ENCODE assay signal across 25 cellular contexts in the genomic region with DNA sequence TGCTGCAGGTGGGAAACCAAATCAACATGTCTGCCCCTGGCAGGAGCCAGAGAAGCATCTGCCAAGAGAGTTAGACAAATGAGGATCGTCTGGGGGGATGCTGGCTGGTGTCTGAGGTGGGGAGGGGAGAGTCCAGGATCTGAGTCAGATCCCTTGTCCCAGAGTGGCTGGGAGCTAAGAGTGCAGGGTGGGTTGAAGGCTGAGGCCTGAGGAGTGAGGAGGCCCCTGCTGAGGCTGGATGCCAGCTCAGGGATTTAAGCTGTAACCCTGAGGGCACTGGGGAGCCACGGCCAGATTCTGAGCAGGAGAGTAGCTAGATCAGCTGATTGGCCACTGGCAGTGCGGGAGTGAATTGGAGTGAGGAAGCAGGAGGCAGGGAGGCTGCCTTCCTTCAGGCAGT.
DNase-seq lines count a peak whose midpoint lies in the region; ATAC-seq, FAIRE-seq and TF ChIP-seq lines count a peak whose summit lies in the region.
"Had no signal": no experiment of that assay in that cellular context is flagged by ENCODE, and none has a peak within 500 bp of the region (broad histone marks: within the 10 kb centered on the region; RNA-seq: fewer than 3 reads in every experiment).

No MANE protein-coding gene starts in this region.

- H3K4me3 ChIP-seq in H1 (ENCODE audit: extremely low read depth in 1 of 4, insufficient read depth in 2 of 4, low read depth in 3 of 4, low read length in 4 of 4) (no peak overlapping the region), osteoblast (ENCODE audit: insufficient read depth, low read length) (no peak overlapping the region), tibial artery (no peak overlapping the region)

- CTCF ChIA-PET in Calu3 (lab: Charles Lee) = interaction anchor here (0.8 kb wide), 1 partner anchor 322 kb away, joined by 3 read pairs; no protein-coding TSS in a partner anchor
- CTCF ChIA-PET in H1 (lab: Charles Lee; ENCODE audit: partially characterized antibody) = interaction anchor here (0.9 to 3.2 kb wide), 12 partner anchors 9 to 160 kb away, joined by 3 to 16 read pairs (median 3); no protein-coding TSS in a partner anchor

- intact Hi-C loops in Calu3 (cut with micrococcal nuclease; ENCODE audit: unreplicated experiment) = no loop called here
- intact Hi-C loops in tibial artery (cut with DNase I; ENCODE audit: low total_unique reads) = no loop called here

- no peaks in the 10 kb centered on the region for H3K23me2 ChIP-seq in H1 (ENCODE audit: low read depth, low read length)

- no peaks in the 10 kb centered on the region for H3K27me3 Mint-ChIP-seq in Calu3 (ENCODE audit: unreplicated experiment)
- H3K27me3 Mint-ChIP-seq: activated naive CD4-positive, alpha-beta T cell treated with anti-CD3 and anti-CD28 coated beads, Interleukin-2, amount 10 ng/mL, durations not matched to agents 7 days and 5 days had no signal

- H3K4ac ChIP-seq in H1 (replicated peaks; ENCODE audit: insufficient read length, low read depth, low read length) = peak overlapping the region; percentile 21

- no peak overlapping the region; the same call in 1 of the 2 replicates for H2BK12ac ChIP-seq in H1 (ENCODE audit: low read depth, low read length)

- H3K36me3 Mint-ChIP-seq in Calu3 (ENCODE audit: insufficient read depth, unreplicated experiment) = peaks cover 7% of the 10 kb centered on the region
- H3K36me3 Mint-ChIP-seq: activated CD4-positive, alpha-beta memory T cell treated with anti-CD3 and anti-CD28 coated beads for 36 hours; activated naive CD4-positive, alpha-beta T cell treated with anti-CD3 and anti-CD28 coated beads, Interleukin-2, amount 10 ng/mL, durations not matched to agents 7 days and 5 days; CD8-positive, alpha-beta T cell; memory B cell; naive thymus-derived CD8-positive, alpha-beta T cell had no signal

- no peak for TF ChIP-seq RAD21 in H1 (IDR thresholded peaks at IDR 0.05 in 1 of 2, conservative IDR thresholded peaks at IDR 0.05 in 1 of 2; ENCODE audit: low read depth in 2 of 2, low read length in 2 of 2)

- BruUV-seq in Calu3 (replicated peaks; lab: Mats Ljungman, UMichigan) = no TSS peak

- H4K5ac ChIP-seq in H1 (ENCODE audit: insufficient read length, low read depth, low read length) = no peak overlapping the region

- H2BK120ac ChIP-seq in H1 (replicated peaks; ENCODE audit: low read depth, low read length) = no peak overlapping the region

- 0 out of 2 replicates have a peak overlapping the region, but pooled peaks have one; percentile 18 for H2BK5ac ChIP-seq in H1 (ENCODE audit: low read depth, low read length)

- no peak overlapping the region; the same call in 1 of the 2 replicates for H4K8ac ChIP-seq in H1 (ENCODE audit: extremely low read depth, insufficient read depth, low read length)

- no peak for FAIRE-seq in H1 (lab: Jason Lieb, UNC)
- no peak for FAIRE-seq in GM19239 (lab: Jason Lieb, UNC)
- FAIRE-seq: islet of Langerhans, small intestine had no signal

- no peak overlapping the region for H3K18ac ChIP-seq in H1 (ENCODE audit: extremely low read depth, low read length)

- ATAC-seq in GM21723 (IDR thresholded peaks at IDR 0.05; ENCODE audit: unreplicated experiment) = no peak
- ATAC-seq: CD8-positive, alpha-beta T cell; naive thymus-derived CD8-positive, alpha-beta T cell had no signal

- H2AFZ ChIP-seq in H1 (ENCODE audit: low read length) = no peak overlapping the region
- no peak overlapping the region for H2AFZ ChIP-seq in osteoblast (ENCODE audit: low read length)

- 0 out of 2 replicates have a peak overlapping the region, but pooled peaks have one; percentile 29 for H2AK5ac ChIP-seq in H1 (ENCODE audit: low read depth, low read length)

- H4K20me1 ChIP-seq in H1 (replicated peaks in 1 of 2; ENCODE audit: control insufficient read depth in 1 of 2, insufficient read depth in 2 of 2, low read length in 2 of 2) = peaks cover 0 to 2% of the 10 kb centered on the region in 2 experiments
- H4K20me1 ChIP-seq in osteoblast (ENCODE audit: insufficient read depth, low read length) = no peaks in the 10 kb centered on the region

- H3K4me2 ChIP-seq in H1 (ENCODE audit: insufficient read depth in 1 of 2, low read depth in 2 of 2, low read length in 2 of 2) (no peak overlapping the region; a peak in 1 of 4 replicates), osteoblast (ENCODE audit: insufficient read depth, low read length) (no peak overlapping the region)
- H3K4me2 ChIP-seq: KMS-11 had no signal

- H3K9me3 ChIP-seq in H1 (ENCODE audit: insufficient read depth in 2 of 2, low read depth in 1 of 2, low read length in 1 of 2) (no peaks in the 10 kb centered on the region), osteoblast (ENCODE audit: low read depth, low read length) (no peaks in the 10 kb centered on the region), tibial artery (no peaks in the 10 kb centered on the region)

- no peaks in the 10 kb centered on the region for H3K27me3 ChIP-seq in H1 (replicated peaks in 1 of 4; ENCODE audit: control insufficient read depth in 3 of 4, extremely low read depth in 1 of 4, insufficient read depth in 3 of 4, low read length in 3 of 4)
- no peaks in the 10 kb centered on the region for H3K27me3 ChIP-seq in osteoblast (ENCODE audit: insufficient read depth, low read length)
- peaks cover 0 to 16% of the 10 kb centered on the region in 2 donors for H3K27me3 ChIP-seq in tibial artery

- DNase-seq in Calu3 = no peak
- DNase-seq in NCI-H446 (lab: John Stamatoyannopoulos, UW) = peak; percentile 36 to 73
- no peak for DNase-seq in H1 (ENCODE audit: low read depth in 1 of 2, low spot score in 2 of 2)
- DNase-seq in osteoblast (ENCODE audit: insufficient read length, low spot score, missing footprints) = peak; percentile 82
- no peak for DNase-seq in NCI-H1105 treated with DMSO at 0.1 percent for 48 hours (lab: John Stamatoyannopoulos, UW)
- no peak for DNase-seq in tibial artery
- no peak for DNase-seq in GM19239 (ENCODE audit: insufficient read length, low spot score)
- DNase-seq: activated CD4-positive, alpha-beta memory T cell treated with anti-CD3 and anti-CD28 coated beads for 36 hours; activated naive CD4-positive, alpha-beta T cell treated with anti-CD3 and anti-CD28 coated beads, Interleukin-2, amount 10 ng/mL, durations not matched to agents 7 days and 5 days; activated T-cell treated with anti-CD3 and anti-CD28 coated beads, Interleukin-2, amount 50 U/mL, for 1 hour; CD8-positive, alpha-beta T cell; DMS79 treated with DMSO at 0.1 percent for 48 hours; foreskin fibroblast; hippocampal formation; naive thymus-derived CD8-positive, alpha-beta T cell; NCI-H1092; NCI-H2081; NCI-H510A treated with DMSO at 0.1 percent for 48 hours; SHP77 treated with DMSO at 0.1 percent for 48 hours; small intestine; stimulated activated CD4-positive, alpha-beta T cell treated with anti-CD3 and anti-CD28 coated beads, Interleukin-4, amount 100 ng/mL, for 24 hours had no signal

- H3K79me1 ChIP-seq in H1 (ENCODE audit: low read depth, low read length) = no peaks in the 10 kb centered on the region

- no peak overlapping the region for H3K56ac ChIP-seq in H1 (replicated peaks; ENCODE audit: insufficient read length, low read depth, low read length)

- no peaks in the 10 kb centered on the region for H3K9me3 Mint-ChIP-seq in Calu3 (ENCODE audit: low read depth, unreplicated experiment)
- H3K9me3 Mint-ChIP-seq: activated CD4-positive, alpha-beta memory T cell treated with anti-CD3 and anti-CD28 coated beads for 36 hours; activated naive CD4-positive, alpha-beta T cell treated with anti-CD3 and anti-CD28 coated beads, Interleukin-2, amount 10 ng/mL, durations not matched to agents 7 days and 5 days; CD8-positive, alpha-beta T cell; memory B cell; naive thymus-derived CD8-positive, alpha-beta T cell had no signal

- H3K36me3 ChIP-seq in H1 (ENCODE audit: control insufficient read depth in 2 of 4, insufficient read depth in 4 of 4, low read length in 3 of 4) (no peaks in the 10 kb centered on the region), osteoblast (ENCODE audit: insufficient read depth, low read length) (no peaks in the 10 kb centered on the region), tibial artery (no peaks in the 10 kb centered on the region)

- TF ChIP-seq POLR2A in H1 (IDR thresholded peaks at IDR 0.05; ENCODE audit: control extremely low read depth in 1 of 2, low read depth in 2 of 2, low read length in 2 of 2) = no peak

- no peak overlapping the region for H3K14ac ChIP-seq in H1 (ENCODE audit: insufficient read length)

- no peak overlapping the region for H3K9ac ChIP-seq in H1 (replicated peaks in 1 of 4; ENCODE audit: extremely low read depth in 1 of 4, low read depth in 3 of 4, low read length in 3 of 4)
- H3K9ac ChIP-seq: KMS-11 had no signal

- H3K4me1 Mint-ChIP-seq in Calu3 (ENCODE audit: low read depth, unreplicated experiment) = peaks cover 60% of the 10 kb centered on the region
- H3K4me1 Mint-ChIP-seq: activated naive CD4-positive, alpha-beta T cell treated with anti-CD3 and anti-CD28 coated beads, Interleukin-2, amount 10 ng/mL, durations not matched to agents 7 days and 5 days; memory B cell; naive thymus-derived CD8-positive, alpha-beta T cell had no signal

- H3K4me3 Mint-ChIP-seq in Calu3 (ENCODE audit: low read depth, unreplicated experiment) = peak overlapping the region; percentile 11
- H3K4me3 Mint-ChIP-seq: activated CD4-positive, alpha-beta memory T cell treated with anti-CD3 and anti-CD28 coated beads for 36 hours; activated naive CD4-positive, alpha-beta T cell treated with anti-CD3 and anti-CD28 coated beads, Interleukin-2, amount 10 ng/mL, durations not matched to agents 7 days and 5 days; CD8-positive, alpha-beta T cell; memory B cell; naive thymus-derived CD8-positive, alpha-beta T cell had no signal

- H3K23ac ChIP-seq in H1 (ENCODE audit: insufficient read length) = no peak overlapping the region

- H3K27ac ChIP-seq in H1 (ENCODE audit: low read depth, low read length) = no peak overlapping the region
- H3K27ac ChIP-seq in osteoblast (ENCODE audit: low read depth, low read length) = no peak overlapping the region
- H3K27ac ChIP-seq in tibial artery = no peak overlapping the region
- H3K27ac ChIP-seq: KMS-11 had no signal

- WGBS in H1 (ENCODE audit: extremely low coverage in 1 of 2, insufficient coverage in 1 of 2, insufficient read length in 1 of 2, insufficient replicate concordance in 2 of 2, low coverage in 1 of 2, low lambda C conversion rate in 2 of 2, missing lambda C conversion rate in 1 of 2), 2 experiments = 77% methylated on average over 3 of the region's 3 CpGs; no CpG with 5 or more reads in 1 of the 2 experiments

- POLR2A ChIA-PET in H1 (lab: Charles Lee; ENCODE audit: partially characterized antibody) = interaction anchor here (1.3 to 1.4 kb wide), 2 partner anchors 11 to 16 kb away, joined by 3 to 4 read pairs; no protein-coding TSS in a partner anchor

- H3K4me1 ChIP-seq in H1 (replicated peaks in 1 of 4; ENCODE audit: control insufficient read depth in 3 of 4, insufficient read depth in 4 of 4, low read length in 3 of 4) = peaks cover 14 to 23% (median 15%) of the 10 kb centered on the region in 4 experiments
- peaks cover 23% of the 10 kb centered on the region for H3K4me1 ChIP-seq in osteoblast (ENCODE audit: insufficient read depth, low read length)
- H3K4me1 ChIP-seq in tibial artery = peaks cover 0 to 14% (median 0%) of the 10 kb centered on the region in 4 donors

- peak overlapping the region; percentile 90 for H3K27ac Mint-ChIP-seq in Calu3 (ENCODE audit: unreplicated experiment)
- H3K27ac Mint-ChIP-seq: activated CD4-positive, alpha-beta memory T cell treated with anti-CD3 and anti-CD28 coated beads for 36 hours; activated naive CD4-positive, alpha-beta T cell treated with anti-CD3 and anti-CD28 coated beads, Interleukin-2, amount 10 ng/mL, durations not matched to agents 7 days and 5 days; CD8-positive, alpha-beta T cell; memory B cell; naive thymus-derived CD8-positive, alpha-beta T cell had no signal

- TF ChIP-seq EP300 in H1 (IDR thresholded peaks at IDR 0.05; ENCODE audit: borderline replicate concordance in 1 of 2, low read depth in 2 of 2, low read length in 2 of 2) = no peak

- no peak overlapping the region for H2BK20ac ChIP-seq in H1 (ENCODE audit: low read length)

- peak overlapping the region; percentile 57 for H4K91ac ChIP-seq in H1 (replicated peaks; ENCODE audit: insufficient read length, low read length)

- TF ChIP-seq CTCF in Calu3 (IDR thresholded peaks at IDR 0.05; ENCODE audit: unreplicated experiment) = no peak
- no peak for TF ChIP-seq CTCF in H1 (IDR thresholded peaks at IDR 0.05; ENCODE audit: control extremely low read depth in 1 of 3, insufficient read depth in 1 of 3, low read depth in 1 of 3, low read length in 3 of 3)
- no peak for TF ChIP-seq CTCF in osteoblast (IDR thresholded peaks at IDR 0.05; ENCODE audit: extremely low read depth, low read depth, low read length)
- no peak for TF ChIP-seq CTCF in tibial artery (IDR thresholded peaks at IDR 0.05)

- no peaks in the 10 kb centered on the region for H3K79me2 ChIP-seq in H1 (ENCODE audit: control insufficient read depth in 1 of 2, insufficient read depth in 2 of 2, low read length in 2 of 2)
- no peaks in the 10 kb centered on the region for H3K79me2 ChIP-seq in osteoblast (ENCODE audit: insufficient read depth, low read length)

- 0 out of 2 replicates have a peak overlapping the region, but pooled peaks have one; percentile 65 for H2BK15ac ChIP-seq in H1 (ENCODE audit: low read length)

Comparison
In these comparisons a context has a peak if more than half of its experiments do, and no peak if none do; other contexts are left out.
1. DNase-seq: peak in NCI-H446 (2 of 2) and osteoblast (single experiment); none in Calu3 (single experiment), H1 (0 of 2), NCI-H1105 treated with DMSO at 0.1 percent for 48 hours (single experiment), tibial artery (0 of 2) and GM19239 (single experiment).